Comparison of ENCODE assay signal across 9 cellular contexts in the genomic region with DNA sequence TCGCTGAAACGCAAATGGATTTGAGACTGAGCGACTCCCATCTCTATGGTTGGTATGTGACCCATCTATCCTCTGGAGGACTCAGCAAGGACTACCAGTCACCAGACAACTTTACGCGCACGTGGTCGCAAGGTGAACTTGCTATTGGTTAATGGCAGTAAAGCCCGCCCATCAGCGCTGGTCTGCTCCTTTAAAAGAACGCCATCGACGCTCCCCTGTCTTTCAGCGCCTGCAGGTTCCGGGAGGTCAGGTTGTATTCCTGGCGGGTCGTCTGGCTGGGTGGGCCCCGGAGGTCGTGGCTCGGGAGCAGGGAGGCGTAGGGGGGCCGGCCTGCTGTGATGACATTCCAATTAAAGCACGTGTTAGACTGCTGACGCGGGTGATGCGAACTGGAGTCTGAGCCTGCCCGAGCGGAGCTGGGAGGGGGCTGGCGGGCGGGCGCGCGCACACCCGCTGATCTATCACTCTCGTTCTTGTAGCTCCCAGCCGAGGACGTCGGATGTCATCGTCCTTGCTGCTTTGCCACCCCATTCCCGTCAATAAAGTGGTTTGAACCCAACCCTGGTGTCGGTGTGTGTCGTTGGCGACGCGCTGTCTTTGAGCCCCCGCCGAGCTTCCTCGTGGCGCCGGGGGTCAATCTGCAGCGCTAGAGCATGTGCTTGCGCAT. TPM values are rescaled to one million over a fixed set of nuclear protein-coding genes. Genes with fewer than 3 reads are reported as not detected.
DNase-seq lines count a peak whose midpoint lies in the region; ATAC-seq and TF ChIP-seq lines count a peak whose summit lies in the region.
"Had no signal": no experiment of that assay in that cellular context is flagged by ENCODE, and none has a peak within 500 bp of the region (broad histone marks: within the 10 kb centered on the region; RNA-seq: fewer than 3 reads in every experiment).

No MANE protein-coding gene starts in this region.

- intact Hi-C loops in CD14-positive monocyte (cut with micrococcal nuclease) = loop anchor here in 1 of 2 donors (5.0 kb wide), 3 partner anchors 36 to 136 kb away; partner anchors contain the start of gene TEX2
- intact Hi-C loops in left lung (cut with DNase I) = no loop called here

- peak overlapping the region; percentile 88 to 95 for H3K27ac ChIP-seq in left lung

- peaks cover 24% of the 10 kb centered on the region for H3K4me1 Mint-ChIP-seq in CD14-positive monocyte
- peaks cover 30% of the 10 kb centered on the region for H3K4me1 Mint-ChIP-seq in activated CD4-positive, alpha-beta T cell treated with anti-CD3 and anti-CD28 coated beads, Interleukin-2, amount 10 ng/mL, durations not matched to agents 7 days and 5 days

- ATAC-seq in GM19372 (IDR thresholded peaks at IDR 0.05; ENCODE audit: low read depth, unreplicated experiment) (peak; percentile 84), HG03520 (IDR thresholded peaks at IDR 0.05; ENCODE audit: unreplicated experiment) (peak; percentile 91), left lung (peak; percentile 97)

- POLR2A ChIA-PET in activated CD4-positive, alpha-beta T cell treated with anti-CD3 and anti-CD28 coated beads, Interleukin-2, amount 10 ng/mL, durations not matched to agents 7 days and 5 days (lab: Charles Lee) = interaction anchor here (0.5 to 1.6 kb wide), 8 partner anchors 16 to 450 kb away, joined by 3 to 8 read pairs (median 4); partner anchors contain the start of genes ERN1 and ICAM2

- no peaks in the 10 kb centered on the region for H3K27me3 Mint-ChIP-seq in CD14-positive monocyte (ENCODE audit: low read depth in 3 of 3)
- H3K27me3 Mint-ChIP-seq in activated CD4-positive, alpha-beta T cell treated with anti-CD3 and anti-CD28 coated beads, Interleukin-2, amount 10 ng/mL, durations not matched to agents 7 days and 5 days = no peaks in the 10 kb centered on the region

- no peak overlapping the region for H3K27ac Mint-ChIP-seq in CD14-positive monocyte
- no peak overlapping the region for H3K27ac Mint-ChIP-seq in activated CD4-positive, alpha-beta T cell treated with anti-CD3 and anti-CD28 coated beads, Interleukin-2, amount 10 ng/mL, durations not matched to agents 7 days and 5 days
- H3K27ac Mint-ChIP-seq: nephron had no signal

- H3K9me3 ChIP-seq in left lung = no peaks in the 10 kb centered on the region

- peaks cover 0 to 8% of the 10 kb centered on the region in 2 donors for H3K36me3 ChIP-seq in left lung

- no peaks in the 10 kb centered on the region for H3K27me3 ChIP-seq in left lung

- no peaks in the 10 kb centered on the region for H3K9me3 Mint-ChIP-seq in CD14-positive monocyte
- H3K9me3 Mint-ChIP-seq in activated CD4-positive, alpha-beta T cell treated with anti-CD3 and anti-CD28 coated beads, Interleukin-2, amount 10 ng/mL, durations not matched to agents 7 days and 5 days = no peaks in the 10 kb centered on the region
- H3K9me3 Mint-ChIP-seq: nephron had no signal

- TF ChIP-seq CTCF in CD14-positive monocyte (IDR thresholded peaks at IDR 0.05) = no peak
- TF ChIP-seq CTCF in left lung (IDR thresholded peaks at IDR 0.05) = no peak

- peaks cover 10 to 13% of the 10 kb centered on the region in 2 donors for H3K36me3 Mint-ChIP-seq in CD14-positive monocyte
- peaks cover 26% of the 10 kb centered on the region for H3K36me3 Mint-ChIP-seq in activated CD4-positive, alpha-beta T cell treated with anti-CD3 and anti-CD28 coated beads, Interleukin-2, amount 10 ng/mL, durations not matched to agents 7 days and 5 days (ENCODE audit: low read depth)

- no peak overlapping the region for H3K4me3 Mint-ChIP-seq in CD14-positive monocyte
- no peak overlapping the region for H3K4me3 Mint-ChIP-seq in activated CD4-positive, alpha-beta T cell treated with anti-CD3 and anti-CD28 coated beads, Interleukin-2, amount 10 ng/mL, durations not matched to agents 7 days and 5 days
- H3K4me3 Mint-ChIP-seq: nephron had no signal

- CTCF ChIA-PET in activated CD4-positive, alpha-beta T cell treated with anti-CD3 and anti-CD28 coated beads, Interleukin-2, amount 10 ng/mL, durations not matched to agents 7 days and 5 days (lab: Charles Lee) = interaction anchor here (0.7 to 2.0 kb wide), 10 partner anchors 12 to 233 kb away, joined by 4 to 13 read pairs (median 5); partner anchors contain the start of genes ERN1 and GH1

- DNase-seq in CD14-positive monocyte (ENCODE audit: low spot score) = peak; percentile 98
- DNase-seq in NCI-H526 treated with DMSO at 0.1 percent for 48 hours (lab: John Stamatoyannopoulos, UW) = peak; percentile 98
- peak; percentile 98 for DNase-seq in activated CD4-positive, alpha-beta T cell treated with anti-CD3 and anti-CD28 coated beads, Interleukin-2, amount 10 ng/mL, durations not matched to agents 7 days and 5 days
- DNase-seq in dermis microvascular lymphatic vessel endothelial cell (ENCODE audit: low read depth in 2 of 2) = peak; percentile 100
- peak; percentile 93 to 98 for DNase-seq in left lung
- DNase-seq in stimulated activated CD4-positive, alpha-beta T cell treated with anti-CD3 and anti-CD28 coated beads, Interleukin-2, amount 100 ng/mL, for 4 hours (ENCODE audit: low read depth) = peak; percentile 96

- peaks cover 14 to 53% of the 10 kb centered on the region in 2 donors for H3K4me1 ChIP-seq in left lung

- H3K4me3 ChIP-seq in left lung = peak overlapping the region; percentile 66 to 77

RNA-seq across cellular contexts. Expression of gene ERN1, which starts 15.9 kb away (rescaled TPM):
- 10 to 100 TPM; 11.0 to 13.7 TPM for polyA plus RNA-seq in CD14-positive monocyte
- 10 to 100 TPM; 50.1 to 57.5 TPM for total RNA-seq in activated CD4-positive, alpha-beta T cell treated with anti-CD3 and anti-CD28 coated beads, Interleukin-2, amount 10 ng/mL, durations not matched to agents 7 days and 5 days
- 5.6 and 14.3 TPM in 2 replicates for total RNA-seq in dermis microvascular lymphatic vessel endothelial cell
- total RNA-seq in left lung = 10 to 100 TPM; 39.0 to 45.0 TPM

Comparison
In these comparisons a context has a peak if more than half of its experiments do, and no peak if none do; other contexts are left out.
1. Peak in every context shown above with its lines: DNase-seq, ATAC-seq, H3K4me3 ChIP-seq and H3K27ac ChIP-seq.